In the genomic region with DNA sequence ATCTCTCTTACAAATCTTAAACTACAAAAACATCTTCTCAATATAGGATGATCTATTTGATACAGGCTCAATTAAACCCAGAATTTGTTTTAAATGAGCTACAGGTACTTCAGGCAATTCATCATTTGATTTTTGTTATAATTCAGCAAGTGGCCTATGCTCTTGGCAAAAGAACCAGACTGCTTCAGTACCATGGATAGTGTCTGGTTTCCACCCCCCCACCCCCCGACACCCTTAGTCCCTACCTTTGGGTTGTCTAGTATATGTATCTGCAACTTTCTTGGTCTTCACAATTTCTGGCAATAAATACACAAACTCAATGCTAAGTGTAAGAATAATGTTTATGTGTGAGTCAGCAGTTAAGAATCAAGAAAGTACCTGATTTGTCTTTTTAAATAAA, we compare ENCODE assay signal across 2 cellular contexts.
TF ChIP-seq lines count a peak whose summit lies in the region.

No MANE protein-coding gene starts in this region.

TF ChIP-seq in GM23338, 12 proteins besides CTCF, POLR2A, EP300 and RAD21 (continued from another document):
- TF ChIP-seq, protein P1, sequence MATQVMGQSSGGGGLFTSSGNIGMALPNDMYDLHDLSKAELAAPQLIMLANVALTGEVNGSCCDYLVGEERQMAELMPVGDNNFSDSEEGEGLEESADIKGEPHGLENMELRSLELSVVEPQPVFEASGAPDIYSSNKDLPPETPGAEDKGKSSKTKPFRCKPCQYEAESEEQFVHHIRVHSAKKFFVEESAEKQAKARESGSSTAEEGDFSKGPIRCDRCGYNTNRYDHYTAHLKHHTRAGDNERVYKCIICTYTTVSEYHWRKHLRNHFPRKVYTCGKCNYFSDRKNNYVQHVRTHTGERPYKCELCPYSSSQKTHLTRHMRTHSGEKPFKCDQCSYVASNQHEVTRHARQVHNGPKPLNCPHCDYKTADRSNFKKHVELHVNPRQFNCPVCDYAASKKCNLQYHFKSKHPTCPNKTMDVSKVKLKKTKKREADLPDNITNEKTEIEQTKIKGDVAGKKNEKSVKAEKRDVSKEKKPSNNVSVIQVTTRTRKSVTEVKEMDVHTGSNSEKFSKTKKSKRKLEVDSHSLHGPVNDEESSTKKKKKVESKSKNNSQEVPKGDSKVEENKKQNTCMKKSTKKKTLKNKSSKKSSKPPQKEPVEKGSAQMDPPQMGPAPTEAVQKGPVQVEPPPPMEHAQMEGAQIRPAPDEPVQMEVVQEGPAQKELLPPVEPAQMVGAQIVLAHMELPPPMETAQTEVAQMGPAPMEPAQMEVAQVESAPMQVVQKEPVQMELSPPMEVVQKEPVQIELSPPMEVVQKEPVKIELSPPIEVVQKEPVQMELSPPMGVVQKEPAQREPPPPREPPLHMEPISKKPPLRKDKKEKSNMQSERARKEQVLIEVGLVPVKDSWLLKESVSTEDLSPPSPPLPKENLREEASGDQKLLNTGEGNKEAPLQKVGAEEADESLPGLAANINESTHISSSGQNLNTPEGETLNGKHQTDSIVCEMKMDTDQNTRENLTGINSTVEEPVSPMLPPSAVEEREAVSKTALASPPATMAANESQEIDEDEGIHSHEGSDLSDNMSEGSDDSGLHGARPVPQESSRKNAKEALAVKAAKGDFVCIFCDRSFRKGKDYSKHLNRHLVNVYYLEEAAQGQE (IDR thresholded peaks at IDR 0.05; ENCODE audit: unreplicated experiment): peak; percentile 63
- no peak for TF ChIP-seq EZH2phosphoT487 (IDR thresholded peaks at IDR 0.05; ENCODE audit: unreplicated experiment)
- TF ChIP-seq, protein P2, sequence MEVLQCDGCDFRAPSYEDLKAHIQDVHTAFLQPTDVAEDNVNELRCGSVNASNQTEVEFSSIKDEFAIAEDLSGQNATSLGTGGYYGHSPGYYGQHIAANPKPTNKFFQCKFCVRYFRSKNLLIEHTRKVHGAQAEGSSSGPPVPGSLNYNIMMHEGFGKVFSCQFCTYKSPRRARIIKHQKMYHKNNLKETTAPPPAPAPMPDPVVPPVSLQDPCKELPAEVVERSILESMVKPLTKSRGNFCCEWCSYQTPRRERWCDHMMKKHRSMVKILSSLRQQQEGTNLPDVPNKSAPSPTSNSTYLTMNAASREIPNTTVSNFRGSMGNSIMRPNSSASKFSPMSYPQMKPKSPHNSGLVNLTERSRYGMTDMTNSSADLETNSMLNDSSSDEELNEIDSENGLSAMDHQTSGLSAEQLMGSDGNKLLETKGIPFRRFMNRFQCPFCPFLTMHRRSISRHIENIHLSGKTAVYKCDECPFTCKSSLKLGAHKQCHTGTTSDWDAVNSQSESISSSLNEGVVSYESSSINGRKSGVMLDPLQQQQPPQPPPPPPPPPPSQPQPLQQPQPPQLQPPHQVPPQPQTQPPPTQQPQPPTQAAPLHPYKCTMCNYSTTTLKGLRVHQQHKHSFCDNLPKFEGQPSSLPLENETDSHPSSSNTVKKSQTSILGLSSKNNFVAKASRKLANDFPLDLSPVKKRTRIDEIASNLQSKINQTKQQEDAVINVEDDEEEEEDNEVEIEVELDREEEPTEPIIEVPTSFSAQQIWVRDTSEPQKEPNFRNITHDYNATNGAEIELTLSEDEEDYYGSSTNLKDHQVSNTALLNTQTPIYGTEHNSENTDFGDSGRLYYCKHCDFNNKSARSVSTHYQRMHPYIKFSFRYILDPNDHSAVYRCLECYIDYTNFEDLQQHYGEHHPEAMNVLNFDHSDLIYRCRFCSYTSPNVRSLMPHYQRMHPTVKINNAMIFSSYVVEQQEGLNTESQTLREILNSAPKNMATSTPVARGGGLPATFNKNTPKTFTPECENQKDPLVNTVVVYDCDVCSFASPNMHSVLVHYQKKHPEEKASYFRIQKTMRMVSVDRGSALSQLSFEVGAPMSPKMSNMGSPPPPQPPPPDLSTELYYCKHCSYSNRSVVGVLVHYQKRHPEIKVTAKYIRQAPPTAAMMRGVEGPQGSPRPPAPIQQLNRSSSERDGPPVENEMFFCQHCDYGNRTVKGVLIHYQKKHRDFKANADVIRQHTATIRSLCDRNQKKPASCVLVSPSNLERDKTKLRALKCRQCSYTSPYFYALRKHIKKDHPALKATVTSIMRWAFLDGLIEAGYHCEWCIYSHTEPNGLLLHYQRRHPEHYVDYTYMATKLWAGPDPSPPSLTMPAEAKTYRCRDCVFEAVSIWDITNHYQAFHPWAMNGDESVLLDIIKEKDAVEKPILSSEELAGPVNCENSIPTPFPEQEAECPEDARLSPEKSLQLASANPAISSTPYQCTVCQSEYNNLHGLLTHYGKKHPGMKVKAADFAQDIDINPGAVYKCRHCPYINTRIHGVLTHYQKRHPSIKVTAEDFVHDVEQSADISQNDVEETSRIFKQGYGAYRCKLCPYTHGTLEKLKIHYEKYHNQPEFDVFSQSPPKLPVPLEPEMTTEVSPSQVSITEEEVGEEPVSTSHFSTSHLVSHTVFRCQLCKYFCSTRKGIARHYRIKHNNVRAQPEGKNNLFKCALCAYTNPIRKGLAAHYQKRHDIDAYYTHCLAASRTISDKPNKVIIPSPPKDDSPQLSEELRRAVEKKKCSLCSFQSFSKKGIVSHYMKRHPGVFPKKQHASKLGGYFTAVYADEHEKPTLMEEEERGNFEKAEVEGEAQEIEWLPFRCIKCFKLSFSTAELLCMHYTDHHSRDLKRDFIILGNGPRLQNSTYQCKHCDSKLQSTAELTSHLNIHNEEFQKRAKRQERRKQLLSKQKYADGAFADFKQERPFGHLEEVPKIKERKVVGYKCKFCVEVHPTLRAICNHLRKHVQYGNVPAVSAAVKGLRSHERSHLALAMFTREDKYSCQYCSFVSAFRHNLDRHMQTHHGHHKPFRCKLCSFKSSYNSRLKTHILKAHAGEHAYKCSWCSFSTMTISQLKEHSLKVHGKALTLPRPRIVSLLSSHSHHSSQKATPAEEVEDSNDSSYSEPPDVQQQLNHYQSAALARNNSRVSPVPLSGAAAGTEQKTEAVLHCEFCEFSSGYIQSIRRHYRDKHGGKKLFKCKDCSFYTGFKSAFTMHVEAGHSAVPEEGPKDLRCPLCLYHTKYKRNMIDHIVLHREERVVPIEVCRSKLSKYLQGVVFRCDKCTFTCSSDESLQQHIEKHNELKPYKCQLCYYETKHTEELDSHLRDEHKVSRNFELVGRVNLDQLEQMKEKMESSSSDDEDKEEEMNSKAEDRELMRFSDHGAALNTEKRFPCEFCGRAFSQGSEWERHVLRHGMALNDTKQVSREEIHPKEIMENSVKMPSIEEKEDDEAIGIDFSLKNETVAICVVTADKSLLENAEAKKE (CRISPR knock-in tag; IDR thresholded peaks at IDR 0.05): no peak
- TF ChIP-seq POLR2AphosphoS5 (IDR thresholded peaks at IDR 0.05; ENCODE audit: low read depth): no peak

TF ChIP-seq in HCT116, 20 proteins besides CTCF, POLR2A, EP300 and RAD21:
- TF ChIP-seq, protein P1 (IDR thresholded peaks at IDR 0.05; ENCODE audit: low read depth): peak; percentile 18
- no peak for TF ChIP-seq SIN3A (IDR thresholded peaks at IDR 0.05; ENCODE audit: low read depth)
